Comparison of ENCODE assay signal across 10 cellular contexts in the genomic region with DNA sequence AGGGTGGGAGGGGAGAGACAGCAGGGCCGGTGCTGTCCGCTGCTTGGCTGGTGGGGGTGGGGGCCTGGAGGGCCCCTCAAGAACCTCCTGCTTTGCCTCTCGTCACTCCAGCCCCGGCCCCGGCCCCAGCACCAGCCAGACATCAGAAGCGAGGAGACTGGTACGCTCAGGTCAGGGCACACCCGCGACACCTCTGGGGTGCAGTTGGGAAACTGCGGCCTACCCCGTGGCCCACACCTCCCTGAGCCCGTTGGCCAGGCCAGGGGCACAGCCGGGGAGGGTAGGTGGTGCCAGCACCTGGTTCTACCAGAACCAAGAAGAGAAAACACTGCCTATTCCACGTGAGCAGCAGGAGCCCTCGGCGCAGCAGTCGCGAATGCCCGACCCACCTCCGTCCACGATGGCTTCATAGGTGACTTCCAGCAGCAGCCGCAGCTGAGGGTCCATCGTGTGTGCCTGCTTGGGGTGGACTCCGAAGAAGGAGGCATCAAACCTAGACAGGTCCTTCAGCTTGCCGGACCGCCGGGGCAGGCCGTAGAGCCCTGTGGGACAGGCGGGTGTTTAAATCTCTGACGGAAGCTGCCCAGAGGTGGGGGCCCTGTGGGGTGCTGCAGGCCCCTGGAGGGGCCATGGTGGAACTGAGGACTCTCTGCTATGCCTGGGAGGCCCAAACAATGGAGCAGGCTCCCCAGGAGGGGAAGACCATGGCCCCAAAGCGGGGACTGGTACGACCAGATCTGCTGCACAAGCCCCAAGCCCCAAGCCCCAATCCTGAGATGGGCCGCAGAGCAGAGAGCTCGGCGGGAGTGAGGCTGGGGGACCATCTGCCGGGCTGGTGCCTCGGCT. TPM values are rescaled to one million over a fixed set of nuclear protein-coding genes. Genes with fewer than 3 reads are reported as not detected.
A peak's percentile ranks its signal among the peaks of the same experiment; 100 is the strongest.
DNase-seq lines count a peak whose midpoint lies in the region; ATAC-seq, FAIRE-seq and TF ChIP-seq lines count a peak whose summit lies in the region.
"Had no signal": no experiment of that assay in that cellular context is flagged by ENCODE, and none has a peak within 500 bp of the region (broad histone marks: within the 10 kb centered on the region; RNA-seq: fewer than 3 reads in every experiment).

No MANE protein-coding gene starts in this region.

- peaks cover 19% of the 10 kb centered on the region for H3K4me1 Mint-ChIP-seq in nephron progenitor cell

- 94% methylated on average over 37 of the region's 37 CpGs for WGBS in HUES64
- WGBS in K562 (ENCODE audit: insufficient coverage, low coverage, missing lambda C conversion rate), result 93% methylated on average over 18 of the region's 37 CpGs

- DNase-seq in K562 (ENCODE audit: extremely low read depth in 1 of 4, low spot score in 3 of 4) (no peak), nephron progenitor cell (no peak), foreskin melanocyte (no peak), mesenteric fat pad (ENCODE audit: low spot score) (no peak), pons (ENCODE audit: low spot score) (no peak)
- DNase-seq: NCI-H524 had no signal

- POLR2A ChIA-PET in K562 (lab: Yijun Ruan, JAX), result interaction anchor here (0.6 to 2.0 kb wide), 8 partner anchors 9 to 1016 kb away, joined by 3 to 11 read pairs (median 6); no protein-coding TSS in a partner anchor

- H3K9me3 ChIP-seq in HUES64 (ENCODE audit: insufficient read depth, low read depth, low read length) (no peaks in the 10 kb centered on the region), K562 (replicated peaks; ENCODE audit: control insufficient read depth, insufficient read depth, low read depth, low read length) (no peaks in the 10 kb centered on the region)
- H3K9me3 ChIP-seq: gastroesophageal sphincter had no signal

- no peak for TF ChIP-seq RAD21 in K562 (CRISPR knock-in tag; conservative IDR thresholded peaks at IDR 0.05 in 1 of 2, IDR thresholded peaks at IDR 0.05 in 1 of 2)

- intact Hi-C loops in K562 (cut with micrococcal nuclease), result loop anchor here (5.0 kb wide), 1 partner anchor 63 kb away; a partner anchor contains a TSS

- no peaks in the 10 kb centered on the region for H3K9me3 Mint-ChIP-seq in nephron progenitor cell

- H3K27me3 ChIP-seq in HUES64 (ENCODE audit: insufficient read depth, low read length) (no peaks in the 10 kb centered on the region), K562 (ENCODE audit: control insufficient read depth in 2 of 2, insufficient read depth in 2 of 2, low read length in 2 of 2) (no peaks in the 10 kb centered on the region)
- H3K27me3 ChIP-seq: gastroesophageal sphincter had no signal

- peaks cover 56% of the 10 kb centered on the region for H3K36me3 ChIP-seq in HUES64 (ENCODE audit: insufficient read depth, low read length)
- peaks cover 65% of the 10 kb centered on the region for H3K36me3 ChIP-seq in K562 (ENCODE audit: control insufficient read depth, insufficient read depth, low read length)

- H3K9me1 ChIP-seq in K562 (ENCODE audit: control insufficient read depth, insufficient read depth, low read length), result no peaks in the 10 kb centered on the region

- H3K4me3 ChIP-seq in HUES64 (ENCODE audit: low read length) (0 out of 2 replicates have a peak overlapping the region, but pooled peaks have one; percentile 74), K562 (peak overlapping the region; percentile 97; the same call in 1 of the 2 replicates)
- H3K4me3 ChIP-seq: gastroesophageal sphincter had no signal

- H3K9ac ChIP-seq in HUES64 (ENCODE audit: low read depth, low read length) (no peak overlapping the region), K562 (ENCODE audit: insufficient read depth in 1 of 2, low read depth in 2 of 2, low read length in 2 of 2) (peak overlapping the region; percentile 95 to 100)

- peaks cover 5% of the 10 kb centered on the region for H3K4me1 ChIP-seq in HUES64 (ENCODE audit: insufficient read depth, low read length)
- peaks cover 24 to 88% of the 10 kb centered on the region in 2 experiments for H3K4me1 ChIP-seq in K562 (replicated peaks in 1 of 2; ENCODE audit: control insufficient read depth in 2 of 2, insufficient read depth in 2 of 2, low read length in 2 of 2)

- no peak for TF ChIP-seq CTCF in C4-2B (conservative IDR thresholded peaks at IDR 0.05)
- no peak for TF ChIP-seq CTCF in K562 (IDR thresholded peaks at IDR 0.05 in 2 of 3, conservative IDR thresholded peaks at IDR 0.05 in 1 of 3; ENCODE audit: insufficient read depth in 2 of 3, low read depth in 1 of 3, low read length in 3 of 3)
- no peak for TF ChIP-seq CTCF in nephron progenitor cell (IDR thresholded peaks at IDR 0.05)

- H3K27me3 Mint-ChIP-seq in nephron progenitor cell (ENCODE audit: low read depth, poor library complexity), result no peaks in the 10 kb centered on the region

- TF ChIP-seq EP300 in K562 (IDR thresholded peaks at IDR 0.05; ENCODE audit: low read length), result no peak

- ATAC-seq in K562 (no peak), HG03025 (IDR thresholded peaks at IDR 0.05; ENCODE audit: low FRiP score, unreplicated experiment) (no peak)
- ATAC-seq: gastroesophageal sphincter had no signal

- peak overlapping the region; percentile 77 for H3K4me3 Mint-ChIP-seq in nephron progenitor cell

- CTCF ChIA-PET in K562 (lab: Yijun Ruan, JAX; ENCODE audit: low intra/inter-chr PET ratio), result no interaction called here

- peak overlapping the region; percentile 29 for H3K27ac Mint-ChIP-seq in nephron progenitor cell

- H3K36me3 Mint-ChIP-seq in nephron progenitor cell (ENCODE audit: low read depth), result no peaks in the 10 kb centered on the region

- no peak overlapping the region for H2AFZ ChIP-seq in K562 (ENCODE audit: low read depth, low read length)

- H4K20me1 ChIP-seq in K562 (replicated peaks; ENCODE audit: control insufficient read depth, insufficient read depth, low read length), result peaks cover 38% of the 10 kb centered on the region

- peaks cover 78% of the 10 kb centered on the region for H3K79me2 ChIP-seq in K562 (ENCODE audit: control insufficient read depth, insufficient read depth, low read length)

- no peak for FAIRE-seq in K562 (lab: Jason Lieb, UNC)

- BruUV-seq in K562 (replicated peaks; lab: Mats Ljungman, UMichigan), result no TSS peak

- in situ Hi-C loops in K562 (cut with MboI), result no loop called here

- H3K27ac ChIP-seq in C4-2B (peak overlapping the region; percentile 100), HUES64 (ENCODE audit: low read depth, low read length) (no peak overlapping the region), K562 (ENCODE audit: extremely low read depth, low read depth, low read length) (peak overlapping the region; percentile 94)
- H3K27ac ChIP-seq: gastroesophageal sphincter had no signal

- TF ChIP-seq POLR2A in K562 (conservative IDR thresholded peaks at IDR 0.05), result peak; percentile 44

- H3K4me2 ChIP-seq in K562 (ENCODE audit: insufficient read depth, low read length), result peak overlapping the region; percentile 78

RNA-seq across cellular contexts. Expression of a gene that starts 2.9 kb away (rescaled TPM):
- polyA plus RNA-seq in HUES64 (2013, experiment 1 of 2), result 352 TPM
- polyA plus RNA-seq in HUES64 (2013, experiment 2 of 2), result 368 TPM
- total RNA-seq in K562 (2011; cell fraction: chromatin; rRNA removed; ENCODE audit: low replicate concordance), result 343 and 1,124 TPM in 2 replicates
- 877 TPM in 2 replicates for total RNA-seq in K562 (2011; cell fraction: nucleolus; rRNA removed)
- 433 and 475 TPM in 2 replicates for total RNA-seq in K562 (2011; cell fraction: nucleoplasm; rRNA removed)
- total RNA-seq in K562 (2014; rRNA removed), result 214 and 239 TPM in 2 replicates
- 11.2 and 13.9 TPM in 2 replicates for total RNA-seq in K562 (2014; rRNA removed; fragmentation: Illumina TruSeq; extraction: Trizol)
- 50.9 and 61.1 TPM in 2 replicates for total RNA-seq in K562 (2015; rRNA removed; fragmentation: Illumina TruSeq; extraction: Trizol)
- total RNA-seq in K562 (2021), result 605 and 663 TPM in 2 replicates
- 49.8 and 133 TPM in 2 replicates for polyA plus RNA-seq in K562 (2011; rRNA removed)
- polyA plus RNA-seq in K562 (2011; cell fraction: cytosol; rRNA removed), result 159 and 260 TPM in 2 replicates
- polyA plus RNA-seq in K562 (2011; cell fraction: nucleus; rRNA removed), result 627 and 766 TPM in 2 replicates
- polyA plus RNA-seq in K562 (2012), result 153 and 283 TPM in 2 replicates
- polyA plus RNA-seq in K562 (2014; fragmentation: Illumina TruSeq; extraction: Trizol), result 49.9 and 181 TPM in 2 replicates
- polyA plus RNA-seq in K562 (2014; fragmentation: Nextera tagmentation; extraction: Ambion mirVana), result under 1 TPM; 0.15 to 0.20 TPM
- polyA plus RNA-seq in K562 (2014; rRNA removed), result 157 and 181 TPM in 2 replicates
- polyA minus RNA-seq in K562 (2011; rRNA and poly(A)+ RNA removed), result 59.1 and 70.2 TPM in 2 replicates
- 455 and 1,011 TPM in 2 replicates for polyA minus RNA-seq in K562 (2011; cell fraction: cytosol; rRNA and poly(A)+ RNA removed)
- polyA minus RNA-seq in K562 (2011; cell fraction: nucleus; rRNA and poly(A)+ RNA removed), result 200 and 251 TPM in 2 replicates
- 1,109 TPM for total RNA-seq in mesenteric fat pad

RNA-seq across cellular contexts. Expression of a gene that starts 29.6 kb away (rescaled TPM):
- 60.5 TPM for polyA plus RNA-seq in HUES64 (2013, experiment 1 of 2)
- polyA plus RNA-seq in HUES64 (2013, experiment 2 of 2), result 61.0 TPM
- total RNA-seq in K562 (2011; cell fraction: chromatin; rRNA removed; ENCODE audit: low replicate concordance), result 125 and 499 TPM in 2 replicates
- total RNA-seq in K562 (2011; cell fraction: nucleolus; rRNA removed), result 452 and 491 TPM in 2 replicates
- total RNA-seq in K562 (2011; cell fraction: nucleoplasm; rRNA removed), result 177 and 203 TPM in 2 replicates
- total RNA-seq in K562 (2014; rRNA removed) (203 and 249 TPM in 2 replicates), K562 (2014; rRNA removed; fragmentation: Illumina TruSeq; extraction: Trizol) (45.0 and 57.5 TPM in 2 replicates), K562 (2015; rRNA removed; fragmentation: Illumina TruSeq; extraction: Trizol) (83.1 and 83.9 TPM in 2 replicates), K562 (2021) (193 and 209 TPM in 2 replicates), mesenteric fat pad (103 TPM)
- polyA plus RNA-seq in K562 (2011; rRNA removed) (60.1 and 77.0 TPM in 2 replicates), K562 (2014; fragmentation: Illumina TruSeq; extraction: Trizol) (97.2 and 99.8 TPM in 2 replicates), K562 (2014; fragmentation: Nextera tagmentation; extraction: Ambion mirVana) (10 to 100 TPM in 1 of 2 experiments, 1 to 10 TPM in 1; 7.8 to 11.3 TPM), K562 (2014; rRNA removed) (201 and 210 TPM in 2 replicates)
- 62.4 and 118 TPM in 2 replicates for polyA plus RNA-seq in K562 (2011; cell fraction: cytosol; rRNA removed)
- 712 and 945 TPM in 2 replicates for polyA plus RNA-seq in K562 (2011; cell fraction: nucleus; rRNA removed)
- 123 and 178 TPM in 2 replicates for polyA plus RNA-seq in K562 (2012)
- 17.2 and 22.2 TPM in 2 replicates for polyA minus RNA-seq in K562 (2011; rRNA and poly(A)+ RNA removed)
- polyA minus RNA-seq in K562 (2011; cell fraction: cytosol; rRNA and poly(A)+ RNA removed), result 54.0 and 54.3 TPM in 2 replicates
- 179 and 184 TPM in 2 replicates for polyA minus RNA-seq in K562 (2011; cell fraction: nucleus; rRNA and poly(A)+ RNA removed)

RNA-seq across cellular contexts. Expression of a gene that starts 43.5 kb away (rescaled TPM):
- 119 TPM for polyA plus RNA-seq in HUES64 (2013, experiment 1 of 2)
- polyA plus RNA-seq in HUES64 (2013, experiment 2 of 2), result 107 TPM
- 57.5 and 207 TPM in 2 replicates for total RNA-seq in K562 (2011; cell fraction: chromatin; rRNA removed; ENCODE audit: low replicate concordance)
- total RNA-seq in K562 (2011; cell fraction: nucleolus; rRNA removed), result 178 and 205 TPM in 2 replicates
- 87.8 and 88.8 TPM in 2 replicates for total RNA-seq in K562 (2011; cell fraction: nucleoplasm; rRNA removed)
- 137 and 183 TPM in 2 replicates for total RNA-seq in K562 (2014; rRNA removed)
- 17.5 and 26.3 TPM in 2 replicates for total RNA-seq in K562 (2014; rRNA removed; fragmentation: Illumina TruSeq; extraction: Trizol)
- 69.9 and 72.5 TPM in 2 replicates for total RNA-seq in K562 (2015; rRNA removed; fragmentation: Illumina TruSeq; extraction: Trizol)
- 162 and 167 TPM in 2 replicates for total RNA-seq in K562 (2021)
- 57.0 and 88.5 TPM in 2 replicates for polyA plus RNA-seq in K562 (2011; rRNA removed)
- polyA plus RNA-seq in K562 (2011; cell fraction: cytosol; rRNA removed), result 94.2 and 226 TPM in 2 replicates
- polyA plus RNA-seq in K562 (2011; cell fraction: nucleus; rRNA removed), result 212 and 255 TPM in 2 replicates
- polyA plus RNA-seq in K562 (2012), result 103 and 115 TPM in 2 replicates
- polyA plus RNA-seq in K562 (2014; fragmentation: Illumina TruSeq; extraction: Trizol), result 74.5 and 111 TPM in 2 replicates
- 10 to 100 TPM in 1 of 2 experiments, 1 to 10 TPM in 1; 3.1 to 13.4 TPM for polyA plus RNA-seq in K562 (2014; fragmentation: Nextera tagmentation; extraction: Ambion mirVana)
- polyA plus RNA-seq in K562 (2014; rRNA removed), result 112 and 123 TPM in 2 replicates
- polyA minus RNA-seq in K562 (2011; rRNA and poly(A)+ RNA removed), result 31.9 and 46.4 TPM in 2 replicates
- polyA minus RNA-seq in K562 (2011; cell fraction: cytosol; rRNA and poly(A)+ RNA removed), result 71.4 and 74.6 TPM in 2 replicates
- polyA minus RNA-seq in K562 (2011; cell fraction: nucleus; rRNA and poly(A)+ RNA removed), result 72.3 and 75.2 TPM in 2 replicates
- total RNA-seq in mesenteric fat pad, result 85.8 TPM

RNA-seq across cellular contexts. Expression of a gene that starts 43.5 kb away (rescaled TPM):
- polyA plus RNA-seq in HUES64 (2013, experiment 1 of 2), result 21.6 TPM
- polyA plus RNA-seq in HUES64 (2013, experiment 2 of 2), result 23.0 TPM
- 23.1 and 61.7 TPM in 2 replicates for total RNA-seq in K562 (2011; cell fraction: chromatin; rRNA removed; ENCODE audit: low replicate concordance)
- 74.4 and 74.9 TPM in 2 replicates for total RNA-seq in K562 (2011; cell fraction: nucleolus; rRNA removed)
- total RNA-seq in K562 (2011; cell fraction: nucleoplasm; rRNA removed), result 36.5 and 40.5 TPM in 2 replicates
- total RNA-seq in K562 (2014; rRNA removed) (23.6 and 28.4 TPM in 2 replicates), K562 (2014; rRNA removed; fragmentation: Illumina TruSeq; extraction: Trizol) (6.5 and 9.5 TPM in 2 replicates), K562 (2015; rRNA removed; fragmentation: Illumina TruSeq; extraction: Trizol) (11.1 and 14.3 TPM in 2 replicates), K562 (2021) (26.9 and 30.2 TPM in 2 replicates), mesenteric fat pad (46.1 TPM)
- polyA plus RNA-seq in K562 (2011; rRNA removed) (9.2 and 17.2 TPM in 2 replicates), K562 (2014; fragmentation: Illumina TruSeq; extraction: Trizol) (9.0 and 18.5 TPM in 2 replicates), K562 (2014; fragmentation: Nextera tagmentation; extraction: Ambion mirVana) (under 1 TPM; 0.32 to 0.66 TPM), K562 (2014; rRNA removed) (32.6 and 32.8 TPM in 2 replicates)
- polyA plus RNA-seq in K562 (2011; cell fraction: cytosol; rRNA removed), result 12.2 and 23.8 TPM in 2 replicates
- 144 and 164 TPM in 2 replicates for polyA plus RNA-seq in K562 (2011; cell fraction: nucleus; rRNA removed)
- 16.9 and 35.2 TPM in 2 replicates for polyA plus RNA-seq in K562 (2012)
- polyA minus RNA-seq in K562 (2011; rRNA and poly(A)+ RNA removed), result 2.0 TPM in 2 replicates
- polyA minus RNA-seq in K562 (2011; cell fraction: cytosol; rRNA and poly(A)+ RNA removed), result 11.7 and 13.1 TPM in 2 replicates
- 11.4 and 14.3 TPM in 2 replicates for polyA minus RNA-seq in K562 (2011; cell fraction: nucleus; rRNA and poly(A)+ RNA removed)

RNA-seq across cellular contexts. Expression of a gene that starts 57.7 kb away (rescaled TPM):
- 53.5 TPM for polyA plus RNA-seq in HUES64 (2013, experiment 1 of 2)
- 64.1 TPM for polyA plus RNA-seq in HUES64 (2013, experiment 2 of 2)
- 78.8 and 254 TPM in 2 replicates for total RNA-seq in K562 (2011; cell fraction: chromatin; rRNA removed; ENCODE audit: low replicate concordance)
- 329 and 354 TPM in 2 replicates for total RNA-seq in K562 (2011; cell fraction: nucleolus; rRNA removed)
- 133 and 150 TPM in 2 replicates for total RNA-seq in K562 (2011; cell fraction: nucleoplasm; rRNA removed)
- total RNA-seq in K562 (2014; rRNA removed) (165 and 194 TPM in 2 replicates), K562 (2014; rRNA removed; fragmentation: Illumina TruSeq; extraction: Trizol) (41.1 and 66.0 TPM in 2 replicates), K562 (2015; rRNA removed; fragmentation: Illumina TruSeq; extraction: Trizol) (76.0 and 90.0 TPM in 2 replicates), K562 (2021) (235 and 256 TPM in 2 replicates), mesenteric fat pad (157 TPM)
- polyA plus RNA-seq in K562 (2011; rRNA removed) (156 and 201 TPM in 2 replicates), K562 (2014; fragmentation: Illumina TruSeq; extraction: Trizol) (243 and 274 TPM in 2 replicates), K562 (2014; fragmentation: Nextera tagmentation; extraction: Ambion mirVana) (10 to 100 TPM; 21.3 to 50.3 TPM), K562 (2014; rRNA removed) (229 and 261 TPM in 2 replicates)
- polyA plus RNA-seq in K562 (2011; cell fraction: cytosol; rRNA removed), result 404 and 845 TPM in 2 replicates
- polyA plus RNA-seq in K562 (2011; cell fraction: nucleus; rRNA removed), result 611 and 714 TPM in 2 replicates
- 229 and 244 TPM in 2 replicates for polyA plus RNA-seq in K562 (2012)
- polyA minus RNA-seq in K562 (2011; rRNA and poly(A)+ RNA removed), result 34.8 and 73.6 TPM in 2 replicates
- 67.3 and 81.5 TPM in 2 replicates for polyA minus RNA-seq in K562 (2011; cell fraction: cytosol; rRNA and poly(A)+ RNA removed)
- 104 and 111 TPM in 2 replicates for polyA minus RNA-seq in K562 (2011; cell fraction: nucleus; rRNA and poly(A)+ RNA removed)
